In the genomic region with DNA sequence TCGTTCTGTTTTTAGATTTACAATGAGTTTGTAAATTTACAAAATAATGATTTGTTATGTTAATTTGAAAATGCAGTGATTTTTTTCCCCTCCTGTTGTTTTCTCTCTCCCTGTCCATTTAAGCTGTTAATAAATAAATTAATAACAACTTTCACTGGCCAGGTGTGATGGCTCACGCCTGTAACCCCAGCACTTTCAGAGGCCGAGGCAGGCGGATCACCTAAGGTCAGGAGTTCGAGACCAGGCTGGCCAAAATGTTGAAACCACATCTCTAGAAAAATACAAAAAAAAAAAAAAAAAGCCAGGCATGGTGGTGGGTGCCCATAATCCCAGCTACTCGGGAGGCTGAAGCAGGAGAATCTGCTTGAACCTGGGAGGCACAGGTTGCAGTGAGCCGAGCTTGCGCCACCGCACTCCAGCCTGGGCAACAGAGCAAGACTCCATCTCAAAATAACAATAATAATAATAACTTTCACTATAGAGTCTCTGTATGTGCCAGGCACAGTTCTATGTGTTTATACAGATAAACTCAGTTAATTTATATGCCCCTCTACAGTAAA, we compare ENCODE assay signal across 1 cellular context.
TF ChIP-seq lines count a peak whose summit lies in the region.

No MANE protein-coding gene starts in this region.

TF ChIP-seq in H1, 55 proteins besides CTCF, POLR2A, EP300 and RAD21:
- TF ChIP-seq BRCA1 (IDR thresholded peaks at IDR 0.05; ENCODE audit: low read depth, low read length) (no peak), KDM1A (IDR thresholded peaks at IDR 0.05; ENCODE audit: borderline replicate concordance, low read length) (peak; percentile 88), HDAC2 (IDR thresholded peaks at IDR 0.05; ENCODE audit: borderline replicate concordance in 1 of 2, low read depth in 2 of 2, low read length in 2 of 2) (peak in 1 of 2 experiments; percentile 56; a peak in 1 of 4 replicates), FOSL1 (IDR thresholded peaks at IDR 0.05; ENCODE audit: insufficient read depth, low read depth, low read length) (no peak), TCF12 (IDR thresholded peaks at IDR 0.05; ENCODE audit: low read depth, low read length) (0 out of 2 replicates have a peak, but pooled peaks have one; percentile 52), RNF2 (IDR thresholded peaks at IDR 0.05; ENCODE audit: borderline replicate concordance, low read depth, low read length, missing control alignments, poor library complexity, severe bottlenecking) (no peak), GTF2F1 (IDR thresholded peaks at IDR 0.05; ENCODE audit: borderline replicate concordance, low read depth, low read length) (no peak), RXRA (IDR thresholded peaks at IDR 0.05; ENCODE audit: insufficient read depth, low read depth, low read length) (no peak), SUZ12 (IDR thresholded peaks at IDR 0.05; ENCODE audit: low read length) (no peak), EZH2 (IDR thresholded peaks at IDR 0.05; ENCODE audit: low read depth, low read length, severe bottlenecking) (no peak)
- TF ChIP-seq, protein P1, sequence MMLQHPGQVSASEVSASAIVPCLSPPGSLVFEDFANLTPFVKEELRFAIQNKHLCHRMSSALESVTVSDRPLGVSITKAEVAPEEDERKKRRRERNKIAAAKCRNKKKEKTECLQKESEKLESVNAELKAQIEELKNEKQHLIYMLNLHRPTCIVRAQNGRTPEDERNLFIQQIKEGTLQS (IDR thresholded peaks at IDR 0.05; ENCODE audit: insufficient read depth, low read depth, low read length): no peak
